ENCODE assay signal across 26 cellular contexts in the genomic region with DNA sequence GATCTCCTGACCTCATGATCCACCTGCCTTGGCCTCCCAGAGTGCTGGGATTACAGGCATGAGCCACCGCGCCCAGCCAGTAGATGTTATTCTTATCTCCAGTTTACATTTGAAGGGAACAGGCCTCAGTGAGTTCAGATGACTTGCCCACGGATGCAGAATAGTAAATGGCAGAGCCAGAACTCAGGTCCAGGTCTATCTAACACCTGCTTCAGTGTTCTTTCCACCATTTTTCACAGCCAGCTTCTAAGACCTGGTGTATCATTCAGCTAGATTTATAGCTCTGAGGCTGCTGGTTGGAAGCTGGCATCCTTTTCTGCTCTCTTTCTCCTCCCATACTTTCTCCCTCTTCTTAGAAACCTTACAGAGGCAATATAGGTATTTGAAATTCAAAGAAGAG. TPM values are rescaled to one million over a fixed set of nuclear protein-coding genes. Genes with fewer than 3 reads are reported as not detected.
"Had no signal": no experiment of that assay in that cellular context is flagged by ENCODE, and none has a peak within 500 bp of the region (broad histone marks: within the 10 kb centered on the region; RNA-seq: fewer than 3 reads in every experiment).

No MANE protein-coding gene starts in this region.

- H3K4me3 Mint-ChIP-seq: IgD-negative memory B cell had no signal

- H3K9ac ChIP-seq: KMS-11 had no signal

- H3K27ac Mint-ChIP-seq: IgD-negative memory B cell had no signal

- H3K27me3 Mint-ChIP-seq: IgD-negative memory B cell had no signal

- H3K9me3 ChIP-seq: SJSA1 had no signal

- H3K4me1 ChIP-seq: SJSA1 had no signal

- H3K27ac ChIP-seq: KMS-11, RWPE1, SJSA1, SK-N-MC had no signal

- H3K27me3 ChIP-seq: SJSA1 had no signal

- H3K4me3 ChIP-seq: K562, SJSA1, SK-N-MC had no signal

- ATAC-seq: K562, Panc1, PC-3 had no signal

- FAIRE-seq: HTR-8/SVneo, K562 had no signal

- H3K9me3 Mint-ChIP-seq: IgD-negative memory B cell had no signal

- DNase-seq: Kasumi-1; MM.1S; NCI-H1092 treated with DMSO at 0.1 percent for 48 hours; NCI-H1436; NCI-H187; NCI-H2029; NCI-H2081 treated with DMSO at 0.1 percent for 48 hours; NCI-H2171; NCI-H226; NCI-H446; NCI-H510A; NCI-H524 treated with DMSO at 0.1 percent for 48 hours; NCI-H69; NCI-H774; NK-92 treated with Interleukin-12 subunit alpha and Interleukin-12 subunit beta, amount 100 ng/mL, for 24 hours; PC-3; SIG-M5 had no signal

RNA-seq across cellular contexts. Expression of a gene that starts 10.8 kb away (rescaled TPM):
- total RNA-seq: K562, OCI-LY7 had no signal
- polyA plus RNA-seq: IgD-negative memory B cell had no signal

RNA-seq across cellular contexts. Expression of a gene that starts 51.0 kb away (rescaled TPM):
- polyA plus RNA-seq: IgD-negative memory B cell had no signal
